In genomic region chr21:41778974-41779600, GRCh38 we compare ENCODE assay signal across 12 cellular contexts. TPM values are rescaled to one million over a fixed set of nuclear protein-coding genes. Genes with fewer than 3 reads are reported as not detected.
DNase-seq lines count a peak whose midpoint lies in the region; ATAC-seq, FAIRE-seq and TF ChIP-seq lines count a peak whose summit lies in the region.
"Had no signal": no experiment of that assay in that cellular context is flagged by ENCODE, and none has a peak within 500 bp of the region (broad histone marks: within the 10 kb centered on the region; RNA-seq: fewer than 3 reads in every experiment).

No MANE protein-coding gene starts in this region.

- H3K4me1 ChIP-seq in endothelial cell of umbilical vein (ENCODE audit: control insufficient read depth, extremely low read depth, insufficient read depth, low read length) (no peaks in the 10 kb centered on the region), pancreas (peaks cover 4 to 20% (median 13%) of the 10 kb centered on the region in 3 donors)
- H3K4me1 ChIP-seq: testis had no signal

- no peaks in the 10 kb centered on the region for H3K9me1 ChIP-seq in endothelial cell of umbilical vein (replicated peaks; ENCODE audit: control insufficient read depth, extremely low read depth, insufficient read depth, low read length)

- intact Hi-C loops in endothelial cell of umbilical vein (cut with micrococcal nuclease) = loop anchor here (1.0 to 5.0 kb wide), 3 partner anchors 167 to 657 kb away; no protein-coding TSS in a partner anchor
- intact Hi-C loops in pancreas (cut with DNase I) = loop anchor here in 1 of 3 donors (2.0 kb wide), 1 partner anchor 170 kb away; no protein-coding TSS in a partner anchor

- no peak for TF ChIP-seq POLR2A in endothelial cell of umbilical vein (IDR thresholded peaks at IDR 0.05; ENCODE audit: low read depth, low read length)

- no peaks in the 10 kb centered on the region for H3K79me2 ChIP-seq in endothelial cell of umbilical vein (ENCODE audit: control insufficient read depth, insufficient read depth, low read length)

- no peaks in the 10 kb centered on the region for H4K20me1 ChIP-seq in endothelial cell of umbilical vein (replicated peaks; ENCODE audit: control insufficient read depth, extremely low read depth, insufficient read depth, low read length)

- ATAC-seq in pancreas = peak in 3 of 4 donors; percentile 39 to 66 (median 64)
- no peak for ATAC-seq in GM21390 (IDR thresholded peaks at IDR 0.05; ENCODE audit: unreplicated experiment)
- no peak for ATAC-seq in SK-N-SH treated with all-trans-retinoic acid at 6 μM for 48 hours

- H3K9me3 ChIP-seq in endothelial cell of umbilical vein (replicated peaks; ENCODE audit: control insufficient read depth, insufficient read depth, low read length) (no peaks in the 10 kb centered on the region), pancreas (no peaks in the 10 kb centered on the region)
- H3K9me3 ChIP-seq: heart left ventricle, testis had no signal

- H2AFZ ChIP-seq in endothelial cell of umbilical vein (ENCODE audit: low read depth, low read length) = no peak overlapping the region

- WGBS in pancreas, 2 donors = 25 to 32% methylated on average over 15 of the region's 15 CpGs

- no peak overlapping the region for H3K4me2 ChIP-seq in endothelial cell of umbilical vein (ENCODE audit: insufficient read depth, low read length)

- H3K27ac ChIP-seq in endothelial cell of umbilical vein (ENCODE audit: insufficient read depth, low read depth, low read length) (no peak overlapping the region), pancreas (no peak overlapping the region)
- H3K27ac ChIP-seq: heart left ventricle, testis had no signal

- H3K4me3 ChIP-seq in endothelial cell of umbilical vein (replicated peaks in 1 of 3; ENCODE audit: insufficient read depth in 1 of 3, low read depth in 1 of 3, low read length in 3 of 3) (no peak overlapping the region), pancreas (peak overlapping the region in 1 of 4 donors; percentile 9)
- H3K4me3 ChIP-seq: heart left ventricle had no signal

- H3K9ac ChIP-seq in endothelial cell of umbilical vein (replicated peaks; ENCODE audit: extremely low read depth, insufficient read depth, low read length) = no peak overlapping the region

- dilution Hi-C loops in endothelial cell of umbilical vein (cut with MboI; ENCODE audit: extremely low pct_ligation_motif_present, low sequenced_read_pairs) = no loop called here

- BruUV-seq in endothelial cell of umbilical vein (replicated peaks; lab: Mats Ljungman, UMichigan) = no TSS peak

- H3K27me3 ChIP-seq in endothelial cell of umbilical vein (ENCODE audit: control insufficient read depth in 2 of 2, insufficient read depth in 2 of 2, low read length in 2 of 2) (peaks cover 23 to 47% of the 10 kb centered on the region in 2 experiments), pancreas (no peaks in the 10 kb centered on the region)
- H3K27me3 ChIP-seq: testis had no signal

- FAIRE-seq in endothelial cell of umbilical vein (lab: Jason Lieb, UNC) = no peak
- no peak for FAIRE-seq in pancreas (lab: Jason Lieb, UNC)
- FAIRE-seq: GM18507 had no signal

- CTCF ChIA-PET in endothelial cell of umbilical vein (lab: Charles Lee) = interaction anchor here (0.8 to 4.6 kb wide), 21 partner anchors 8 to 1635 kb away, joined by 3 to 94 read pairs (median 6); partner anchors contain the start of gene RIPK4

- TF ChIP-seq CTCF in endothelial cell of umbilical vein (IDR thresholded peaks at IDR 0.05; ENCODE audit: extremely low read depth in 1 of 2, insufficient read depth in 1 of 2, low read depth in 1 of 2, low read length in 2 of 2) (no peak), pancreas (IDR thresholded peaks at IDR 0.05) (no peak)

- DNase-seq in NCI-H2107 treated with DMSO at 0.1 percent for 48 hours (lab: John Stamatoyannopoulos, UW; ENCODE audit: unreplicated experiment) = peak; percentile 81
- DNase-seq in NCI-H2107 (lab: John Stamatoyannopoulos, UW) = no peak
- DNase-seq in NCI-H510A treated with DMSO at 0.1 percent for 48 hours (lab: John Stamatoyannopoulos, UW) = peak; percentile 90
- no peak for DNase-seq in endothelial cell of umbilical vein (ENCODE audit: low read depth, low spot score)
- DNase-seq in pancreas = no peak
- DNase-seq in LoVo (ENCODE audit: low spot score) = no peak
- DNase-seq: activated T-cell treated with anti-CD3 and anti-CD28 coated beads, Interleukin-2, amount 50 U/mL, for 24 hours had no signal

- H3K36me3 ChIP-seq in endothelial cell of umbilical vein (ENCODE audit: control insufficient read depth in 2 of 2, extremely low read depth in 1 of 2, insufficient read depth in 2 of 2, low read length in 2 of 2) (no peaks in the 10 kb centered on the region), pancreas (no peaks in the 10 kb centered on the region)
- H3K36me3 ChIP-seq: heart left ventricle had no signal

- POLR2A ChIA-PET in endothelial cell of umbilical vein (lab: Charles Lee) = no interaction called here

TF ChIP-seq in endothelial cell of umbilical vein, 7 proteins besides CTCF, POLR2A, EP300 and RAD21:
- TF ChIP-seq GATA2 (IDR thresholded peaks at IDR 0.05; ENCODE audit: insufficient read depth, insufficient read length, low read depth, low read length) (no peak), EZH2 (IDR thresholded peaks at IDR 0.05; ENCODE audit: borderline replicate concordance, low read depth, low read length, severe bottlenecking) (peak; percentile 38)

TF ChIP-seq in SK-N-SH treated with all-trans-retinoic acid at 6 μM for 48 hours, 23 proteins besides CTCF, POLR2A, EP300 and RAD21:
- TF ChIP-seq GLIS3 (CRISPR knock-in tag; IDR thresholded peaks at IDR 0.05) (no peak), BACH2 (CRISPR knock-in tag; IDR thresholded peaks at IDR 0.05; ENCODE audit: borderline replicate concordance) (no peak), ZNF8 (CRISPR knock-in tag; IDR thresholded peaks at IDR 0.05) (no peak), PPARA (CRISPR knock-in tag; IDR thresholded peaks at IDR 0.05; ENCODE audit: borderline replicate concordance) (no peak), ZNF70 (CRISPR knock-in tag; IDR thresholded peaks at IDR 0.05) (no peak), TOX (CRISPR knock-in tag; IDR thresholded peaks at IDR 0.05; ENCODE audit: borderline replicate concordance) (no peak)

RNA-seq across cellular contexts. Expression of gene RIPK4, which starts 12.2 kb away (rescaled TPM):
- total RNA-seq in endothelial cell of umbilical vein (not detected in 2 replicates), pancreas (10 to 100 TPM in 4 of 6 donors, 1 to 10 TPM in 2; 7.7 to 18.2 (median 12.8) TPM)
- polyA plus RNA-seq in endothelial cell of umbilical vein (not detected in 2 replicates), pancreas (10 to 100 TPM in 1 of 2 donors, 1 to 10 TPM in 1; 9.4 to 16.6 TPM)
- polyA plus RNA-seq in endothelial cell of umbilical vein (2011; cell fraction: cytosol; rRNA removed) = not detected in 2 replicates
- 0.04 TPM in 1 of 2 replicates, not detected in the other for polyA plus RNA-seq in endothelial cell of umbilical vein (2011; cell fraction: nucleus; rRNA removed)
- polyA plus RNA-seq in endothelial cell of umbilical vein (2012) = not detected in 2 replicates
- not detected in 2 replicates for polyA minus RNA-seq in endothelial cell of umbilical vein
- 0.41 TPM for polyA minus RNA-seq in endothelial cell of umbilical vein (2011; cell fraction: cytosol; rRNA and poly(A)+ RNA removed)
- polyA minus RNA-seq in endothelial cell of umbilical vein (2011; cell fraction: nucleus; rRNA and poly(A)+ RNA removed) = not detected in 2 replicates

Comparison
In these comparisons a context has a peak if more than half of its experiments do, and no peak if none do; other contexts are left out.
1. DNase-seq: peak in NCI-H2107 treated with DMSO at 0.1 percent for 48 hours (single experiment) and NCI-H510A treated with DMSO at 0.1 percent for 48 hours (single experiment); none in NCI-H2107 (single experiment), endothelial cell of umbilical vein (single experiment), pancreas (0 of 6) and LoVo (single experiment).
2. ATAC-seq: peak in pancreas (3 of 4); none in GM21390 (single experiment) and SK-N-SH treated with all-trans-retinoic acid at 6 μM for 48 hours (single experiment).